Comparison of ENCODE assay signal across 12 cellular contexts in the genomic region with DNA sequence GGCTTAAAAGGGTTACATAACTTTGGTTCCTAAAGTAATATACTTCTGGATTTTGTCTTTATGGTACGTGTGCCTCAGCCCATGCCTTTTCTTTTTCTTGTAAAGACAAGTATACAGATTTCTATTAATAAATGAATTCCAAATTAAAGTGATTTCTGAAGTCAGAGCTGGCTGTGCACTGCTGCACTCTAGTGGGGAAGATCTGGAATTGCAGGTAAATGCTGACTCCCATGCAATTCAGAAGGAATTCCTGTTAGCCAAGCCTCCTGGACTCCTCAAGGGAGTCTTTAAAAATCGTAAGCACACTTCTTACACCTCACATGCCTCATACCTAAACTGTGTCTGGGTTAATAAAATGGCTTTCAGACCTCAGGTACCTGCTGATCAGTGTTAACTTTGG.
DNase-seq lines count a peak whose midpoint lies in the region; ATAC-seq and TF ChIP-seq lines count a peak whose summit lies in the region.
"Had no signal": no experiment of that assay in that cellular context is flagged by ENCODE, and none has a peak within 500 bp of the region (broad histone marks: within the 10 kb centered on the region; RNA-seq: fewer than 3 reads in every experiment).

No MANE protein-coding gene starts in this region.

- POLR2A ChIA-PET in WTC11 (lab: Charles Lee), result interaction anchor here (0.6 kb wide), 1 partner anchor 230 kb away, joined by 3 read pairs; no protein-coding TSS in a partner anchor

- no peaks in the 10 kb centered on the region for H3K9me3 Mint-ChIP-seq in WTC11
- no peaks in the 10 kb centered on the region for H3K9me3 Mint-ChIP-seq in activated T-helper 1 cell treated with anti-CD3 and anti-CD28 coated beads, Interleukin-12 subunit alpha, Interleukin-12 subunit beta, Interleukin-2, Interleukin-4 antibody, amounts not matched to agents 30 ng/mL and 10 ng/mL and 1 ng/mL, durations not matched to agents 14 hours and 24 hours and 36 hours
- H3K9me3 Mint-ChIP-seq: activated CD4-positive, alpha-beta T cell treated with anti-CD3 and anti-CD28 coated beads, Interleukin-2, amount 10 ng/mL, durations not matched to agents 24 days and 14 days; stimulated activated effector memory CD8-positive, alpha-beta T cell treated with anti-CD3 and anti-CD28 coated beads, Interleukin-12 subunit alpha, Interleukin-12 subunit beta, amount 100 ng/mL, for 72 hours had no signal

- H3K36me3 ChIP-seq in lower lobe of right lung, result no peaks in the 10 kb centered on the region

- H3K4me1 Mint-ChIP-seq in WTC11, result peaks cover 6% of the 10 kb centered on the region
- H3K4me1 Mint-ChIP-seq in activated T-helper 1 cell treated with anti-CD3 and anti-CD28 coated beads, Interleukin-12 subunit alpha, Interleukin-12 subunit beta, Interleukin-2, Interleukin-4 antibody, amounts not matched to agents 30 ng/mL and 10 ng/mL and 1 ng/mL, durations not matched to agents 14 hours and 24 hours and 36 hours (ENCODE audit: low read depth), result no peaks in the 10 kb centered on the region
- H3K4me1 Mint-ChIP-seq: activated CD4-positive, alpha-beta T cell treated with anti-CD3 and anti-CD28 coated beads, Interleukin-2, amount 10 ng/mL, durations not matched to agents 24 days and 14 days; stimulated activated effector memory CD8-positive, alpha-beta T cell treated with anti-CD3 and anti-CD28 coated beads, Interleukin-12 subunit alpha, Interleukin-12 subunit beta, amount 100 ng/mL, for 72 hours had no signal

- intact Hi-C loops in lower lobe of right lung (cut with DNase I), result no loop called here
- intact Hi-C loops in activated T-helper 1 cell treated with anti-CD3 and anti-CD28 coated beads, Interleukin-12 subunit alpha, Interleukin-12 subunit beta, Interleukin-2, Interleukin-4 antibody, amounts not matched to agents 30 ng/mL and 10 ng/mL and 1 ng/mL, durations not matched to agents 14 hours and 24 hours and 36 hours (cut with micrococcal nuclease), result no loop called here

- H3K4me3 Mint-ChIP-seq in WTC11, result no peak overlapping the region
- no peak overlapping the region for H3K4me3 Mint-ChIP-seq in activated T-helper 1 cell treated with anti-CD3 and anti-CD28 coated beads, Interleukin-12 subunit alpha, Interleukin-12 subunit beta, Interleukin-2, Interleukin-4 antibody, amounts not matched to agents 30 ng/mL and 10 ng/mL and 1 ng/mL, durations not matched to agents 14 hours and 24 hours and 36 hours
- H3K4me3 Mint-ChIP-seq: activated CD4-positive, alpha-beta T cell treated with anti-CD3 and anti-CD28 coated beads, Interleukin-2, amount 10 ng/mL, durations not matched to agents 24 days and 14 days; stimulated activated effector memory CD8-positive, alpha-beta T cell treated with anti-CD3 and anti-CD28 coated beads, Interleukin-12 subunit alpha, Interleukin-12 subunit beta, amount 100 ng/mL, for 72 hours had no signal

- H3K9me3 ChIP-seq in lower lobe of right lung, result peaks cover 5% of the 10 kb centered on the region

- no peaks in the 10 kb centered on the region for H3K27me3 Mint-ChIP-seq in WTC11 (ENCODE audit: low read depth)
- peaks cover 8% of the 10 kb centered on the region for H3K27me3 Mint-ChIP-seq in activated T-helper 1 cell treated with anti-CD3 and anti-CD28 coated beads, Interleukin-12 subunit alpha, Interleukin-12 subunit beta, Interleukin-2, Interleukin-4 antibody, amounts not matched to agents 30 ng/mL and 10 ng/mL and 1 ng/mL, durations not matched to agents 14 hours and 24 hours and 36 hours (ENCODE audit: insufficient read depth)

- H3K27ac ChIP-seq in lower lobe of right lung, result no peak overlapping the region

- ATAC-seq in WTC11, result peak; percentile 67
- no peak for ATAC-seq in lower lobe of right lung
- ATAC-seq in HG03097 (IDR thresholded peaks at IDR 0.05; ENCODE audit: low FRiP score, unreplicated experiment), result no peak
- no peak for ATAC-seq in HG02840 (IDR thresholded peaks at IDR 0.05; ENCODE audit: low FRiP score, unreplicated experiment)
- ATAC-seq in HG03039 (IDR thresholded peaks at IDR 0.05; ENCODE audit: unreplicated experiment), result no peak
- ATAC-seq: stimulated activated effector memory CD8-positive, alpha-beta T cell treated with anti-CD3 and anti-CD28 coated beads, Interleukin-12 subunit alpha, Interleukin-12 subunit beta, amount 100 ng/mL, for 72 hours had no signal

- no peaks in the 10 kb centered on the region for H3K4me1 ChIP-seq in lower lobe of right lung

- peaks cover 5% of the 10 kb centered on the region for H3K27me3 ChIP-seq in lower lobe of right lung (ENCODE audit: low read depth)

- no peak overlapping the region for H3K27ac Mint-ChIP-seq in WTC11
- no peak overlapping the region for H3K27ac Mint-ChIP-seq in activated T-helper 1 cell treated with anti-CD3 and anti-CD28 coated beads, Interleukin-12 subunit alpha, Interleukin-12 subunit beta, Interleukin-2, Interleukin-4 antibody, amounts not matched to agents 30 ng/mL and 10 ng/mL and 1 ng/mL, durations not matched to agents 14 hours and 24 hours and 36 hours
- H3K27ac Mint-ChIP-seq: activated CD4-positive, alpha-beta T cell treated with anti-CD3 and anti-CD28 coated beads, Interleukin-2, amount 10 ng/mL, durations not matched to agents 24 days and 14 days; stimulated activated effector memory CD8-positive, alpha-beta T cell treated with anti-CD3 and anti-CD28 coated beads, Interleukin-12 subunit alpha, Interleukin-12 subunit beta, amount 100 ng/mL, for 72 hours had no signal

- H3K36me3 Mint-ChIP-seq in WTC11, result no peaks in the 10 kb centered on the region
- H3K36me3 Mint-ChIP-seq in activated T-helper 1 cell treated with anti-CD3 and anti-CD28 coated beads, Interleukin-12 subunit alpha, Interleukin-12 subunit beta, Interleukin-2, Interleukin-4 antibody, amounts not matched to agents 30 ng/mL and 10 ng/mL and 1 ng/mL, durations not matched to agents 14 hours and 24 hours and 36 hours (ENCODE audit: low read depth), result no peaks in the 10 kb centered on the region
- H3K36me3 Mint-ChIP-seq: stimulated activated effector memory CD8-positive, alpha-beta T cell treated with anti-CD3 and anti-CD28 coated beads, Interleukin-12 subunit alpha, Interleukin-12 subunit beta, amount 100 ng/mL, for 72 hours had no signal

- peak; percentile 81 for TF ChIP-seq CTCF in WTC11 (IDR thresholded peaks at IDR 0.05)
- TF ChIP-seq CTCF in lower lobe of right lung (IDR thresholded peaks at IDR 0.05), result peak; percentile 40

- peak; percentile 39 for DNase-seq in COLO829 (ENCODE audit: low spot score)
- DNase-seq in HCEC 1CT, result peak; percentile 6
- DNase-seq in WTC11 (ENCODE audit: low spot score), result no peak
- no peak for DNase-seq in lower lobe of right lung
- DNase-seq in activated T-helper 1 cell treated with anti-CD3 and anti-CD28 coated beads, Interleukin-12 subunit alpha, Interleukin-12 subunit beta, Interleukin-2, Interleukin-4 antibody, amounts not matched to agents 30 ng/mL and 10 ng/mL and 1 ng/mL, durations not matched to agents 14 hours and 24 hours and 36 hours (ENCODE audit: low spot score), result no peak
- DNase-seq: activated CD4-positive, alpha-beta T cell treated with anti-CD3 and anti-CD28 coated beads, Interleukin-2, amount 10 ng/mL, durations not matched to agents 24 days and 14 days; effector CD4-positive, alpha-beta T cell; NCI-H1436 treated with DMSO at 0.1 percent for 48 hours had no signal

- CTCF ChIA-PET in WTC11 (lab: Charles Lee), result interaction anchor here (0.8 to 1.2 kb wide), 23 partner anchors 8 to 401 kb away, joined by 3 to 20 read pairs (median 4); a partner anchor contains a TSS

- no peak overlapping the region for H3K4me3 ChIP-seq in lower lobe of right lung

TF ChIP-seq in WTC11, 78 proteins besides CTCF, POLR2A, EP300 and RAD21 (continues in another document):
- TF ChIP-seq ZNF121 (CRISPR knock-in tag; IDR thresholded peaks at IDR 0.05), result no peak
- no peak for TF ChIP-seq TEAD4 (CRISPR knock-in tag; IDR thresholded peaks at IDR 0.05)
- TF ChIP-seq, protein P1, sequence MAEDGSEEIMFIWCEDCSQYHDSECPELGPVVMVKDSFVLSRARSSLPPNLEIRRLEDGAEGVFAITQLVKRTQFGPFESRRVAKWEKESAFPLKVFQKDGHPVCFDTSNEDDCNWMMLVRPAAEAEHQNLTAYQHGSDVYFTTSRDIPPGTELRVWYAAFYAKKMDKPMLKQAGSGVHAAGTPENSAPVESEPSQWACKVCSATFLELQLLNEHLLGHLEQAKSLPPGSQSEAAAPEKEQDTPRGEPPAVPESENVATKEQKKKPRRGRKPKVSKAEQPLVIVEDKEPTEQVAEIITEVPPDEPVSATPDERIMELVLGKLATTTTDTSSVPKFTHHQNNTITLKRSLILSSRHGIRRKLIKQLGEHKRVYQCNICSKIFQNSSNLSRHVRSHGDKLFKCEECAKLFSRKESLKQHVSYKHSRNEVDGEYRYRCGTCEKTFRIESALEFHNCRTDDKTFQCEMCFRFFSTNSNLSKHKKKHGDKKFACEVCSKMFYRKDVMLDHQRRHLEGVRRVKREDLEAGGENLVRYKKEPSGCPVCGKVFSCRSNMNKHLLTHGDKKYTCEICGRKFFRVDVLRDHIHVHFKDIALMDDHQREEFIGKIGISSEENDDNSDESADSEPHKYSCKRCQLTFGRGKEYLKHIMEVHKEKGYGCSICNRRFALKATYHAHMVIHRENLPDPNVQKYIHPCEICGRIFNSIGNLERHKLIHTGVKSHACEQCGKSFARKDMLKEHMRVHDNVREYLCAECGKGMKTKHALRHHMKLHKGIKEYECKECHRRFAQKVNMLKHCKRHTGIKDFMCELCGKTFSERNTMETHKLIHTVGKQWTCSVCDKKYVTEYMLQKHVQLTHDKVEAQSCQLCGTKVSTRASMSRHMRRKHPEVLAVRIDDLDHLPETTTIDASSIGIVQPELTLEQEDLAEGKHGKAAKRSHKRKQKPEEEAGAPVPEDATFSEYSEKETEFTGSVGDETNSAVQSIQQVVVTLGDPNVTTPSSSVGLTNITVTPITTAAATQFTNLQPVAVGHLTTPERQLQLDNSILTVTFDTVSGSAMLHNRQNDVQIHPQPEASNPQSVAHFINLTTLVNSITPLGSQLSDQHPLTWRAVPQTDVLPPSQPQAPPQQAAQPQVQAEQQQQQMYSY (CRISPR knock-in tag; IDR thresholded peaks at IDR 0.05), result no peak
- TF ChIP-seq, protein P2, sequence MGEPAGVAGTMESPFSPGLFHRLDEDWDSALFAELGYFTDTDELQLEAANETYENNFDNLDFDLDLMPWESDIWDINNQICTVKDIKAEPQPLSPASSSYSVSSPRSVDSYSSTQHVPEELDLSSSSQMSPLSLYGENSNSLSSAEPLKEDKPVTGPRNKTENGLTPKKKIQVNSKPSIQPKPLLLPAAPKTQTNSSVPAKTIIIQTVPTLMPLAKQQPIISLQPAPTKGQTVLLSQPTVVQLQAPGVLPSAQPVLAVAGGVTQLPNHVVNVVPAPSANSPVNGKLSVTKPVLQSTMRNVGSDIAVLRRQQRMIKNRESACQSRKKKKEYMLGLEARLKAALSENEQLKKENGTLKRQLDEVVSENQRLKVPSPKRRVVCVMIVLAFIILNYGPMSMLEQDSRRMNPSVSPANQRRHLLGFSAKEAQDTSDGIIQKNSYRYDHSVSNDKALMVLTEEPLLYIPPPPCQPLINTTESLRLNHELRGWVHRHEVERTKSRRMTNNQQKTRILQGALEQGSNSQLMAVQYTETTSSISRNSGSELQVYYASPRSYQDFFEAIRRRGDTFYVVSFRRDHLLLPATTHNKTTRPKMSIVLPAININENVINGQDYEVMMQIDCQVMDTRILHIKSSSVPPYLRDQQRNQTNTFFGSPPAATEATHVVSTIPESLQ (CRISPR knock-in tag; IDR thresholded peaks at IDR 0.05), result no peak

Comparison
In these comparisons a context has a peak if more than half of its experiments do, and no peak if none do; other contexts are left out.
1. DNase-seq: peak in COLO829 (single experiment) and HCEC 1CT (single experiment); none in WTC11 (single experiment), lower lobe of right lung (single experiment) and activated T-helper 1 cell treated with anti-CD3 and anti-CD28 coated beads, Interleukin-12 subunit alpha, Interleukin-12 subunit beta, Interleukin-2, Interleukin-4 antibody, amounts not matched to agents 30 ng/mL and 10 ng/mL and 1 ng/mL, durations not matched to agents 14 hours and 24 hours and 36 hours (single experiment).